In genomic region chr2:159613515-159614336, GRCh38 we compare ENCODE assay signal across 8 cellular contexts. TPM values are rescaled to one million over a fixed set of nuclear protein-coding genes. Genes with fewer than 3 reads are reported as not detected.
DNase-seq lines count a peak whose midpoint lies in the region; ATAC-seq and TF ChIP-seq lines count a peak whose summit lies in the region.

No MANE protein-coding gene starts in this region.

- peaks cover 31% of the 10 kb centered on the region for H3K27me3 Mint-ChIP-seq in activated naive CD4-positive, alpha-beta T cell treated with anti-CD3 and anti-CD28 coated beads, Interleukin-2, amount 10 ng/mL, durations not matched to agents 7 days and 5 days
- peaks cover 28% of the 10 kb centered on the region for H3K27me3 Mint-ChIP-seq in activated CD4-positive, alpha-beta T cell treated with anti-CD3 and anti-CD28 coated beads, Interleukin-2, amount 10 ng/mL, durations not matched to agents 7 days and 5 days

- peaks cover 0 to 10% of the 10 kb centered on the region in 2 donors for H3K4me1 ChIP-seq in breast epithelium

- H3K9me3 ChIP-seq in breast epithelium, result no peaks in the 10 kb centered on the region

- peaks cover 12% of the 10 kb centered on the region for H3K4me1 Mint-ChIP-seq in activated naive CD4-positive, alpha-beta T cell treated with anti-CD3 and anti-CD28 coated beads, Interleukin-2, amount 10 ng/mL, durations not matched to agents 7 days and 5 days
- peaks cover 14% of the 10 kb centered on the region for H3K4me1 Mint-ChIP-seq in activated CD4-positive, alpha-beta T cell treated with anti-CD3 and anti-CD28 coated beads, Interleukin-2, amount 10 ng/mL, durations not matched to agents 7 days and 5 days

- CTCF ChIA-PET in activated naive CD4-positive, alpha-beta T cell treated with anti-CD3 and anti-CD28 coated beads, Interleukin-2, amount 10 ng/mL, durations not matched to agents 7 days and 5 days (lab: Charles Lee), result no interaction called here
- CTCF ChIA-PET in activated CD4-positive, alpha-beta T cell treated with anti-CD3 and anti-CD28 coated beads, Interleukin-2, amount 10 ng/mL, durations not matched to agents 7 days and 5 days (lab: Charles Lee), result interaction anchor here (0.6 kb wide), 1 partner anchor 182 kb away, joined by 3 read pairs; no protein-coding TSS in a partner anchor

- POLR2A ChIA-PET in activated CD4-positive, alpha-beta T cell treated with anti-CD3 and anti-CD28 coated beads, Interleukin-2, amount 10 ng/mL, durations not matched to agents 7 days and 5 days (lab: Charles Lee), result no interaction called here

- no peak overlapping the region for H3K4me3 Mint-ChIP-seq in activated naive CD4-positive, alpha-beta T cell treated with anti-CD3 and anti-CD28 coated beads, Interleukin-2, amount 10 ng/mL, durations not matched to agents 7 days and 5 days
- no peak overlapping the region for H3K4me3 Mint-ChIP-seq in activated CD4-positive, alpha-beta T cell treated with anti-CD3 and anti-CD28 coated beads, Interleukin-2, amount 10 ng/mL, durations not matched to agents 7 days and 5 days

- H3K9me3 Mint-ChIP-seq in activated naive CD4-positive, alpha-beta T cell treated with anti-CD3 and anti-CD28 coated beads, Interleukin-2, amount 10 ng/mL, durations not matched to agents 7 days and 5 days, result no peaks in the 10 kb centered on the region
- H3K9me3 Mint-ChIP-seq in activated CD4-positive, alpha-beta T cell treated with anti-CD3 and anti-CD28 coated beads, Interleukin-2, amount 10 ng/mL, durations not matched to agents 7 days and 5 days, result no peaks in the 10 kb centered on the region

- no peak overlapping the region for H3K27ac Mint-ChIP-seq in activated naive CD4-positive, alpha-beta T cell treated with anti-CD3 and anti-CD28 coated beads, Interleukin-2, amount 10 ng/mL, durations not matched to agents 7 days and 5 days
- no peak overlapping the region for H3K27ac Mint-ChIP-seq in activated CD4-positive, alpha-beta T cell treated with anti-CD3 and anti-CD28 coated beads, Interleukin-2, amount 10 ng/mL, durations not matched to agents 7 days and 5 days

- peaks cover 1% of the 10 kb centered on the region for H3K36me3 Mint-ChIP-seq in activated naive CD4-positive, alpha-beta T cell treated with anti-CD3 and anti-CD28 coated beads, Interleukin-2, amount 10 ng/mL, durations not matched to agents 7 days and 5 days
- H3K36me3 Mint-ChIP-seq in activated CD4-positive, alpha-beta T cell treated with anti-CD3 and anti-CD28 coated beads, Interleukin-2, amount 10 ng/mL, durations not matched to agents 7 days and 5 days (ENCODE audit: low read depth), result peaks cover 3% of the 10 kb centered on the region

- no peak for TF ChIP-seq CTCF in breast epithelium (IDR thresholded peaks at IDR 0.05)

- no peak for ATAC-seq in HG03432 (IDR thresholded peaks at IDR 0.05; ENCODE audit: unreplicated experiment)
- no peak for ATAC-seq in HG03439 (IDR thresholded peaks at IDR 0.05; ENCODE audit: unreplicated experiment)

- H3K36me3 ChIP-seq in breast epithelium, result no peaks in the 10 kb centered on the region

- peak overlapping the region; percentile 99 for H3K27ac ChIP-seq in breast epithelium

- intact Hi-C loops in breast epithelium (cut with DNase I; ENCODE audit: low total_unique reads), result no loop called here

- DNase-seq in DMS114 treated with DMSO at 0.1 percent for 48 hours (lab: John Stamatoyannopoulos, UW; ENCODE audit: unreplicated experiment) (peak; percentile 18), NCI-H1436 (lab: John Stamatoyannopoulos, UW) (peak; percentile 54), breast epithelium (ENCODE audit: low spot score in 2 of 2) (no peak), medulla oblongata (ENCODE audit: extremely low spot score) (peak; percentile 68)
- DNase-seq in activated naive CD4-positive, alpha-beta T cell treated with anti-CD3 and anti-CD28 coated beads, Interleukin-2, amount 10 ng/mL, durations not matched to agents 7 days and 5 days, result no peak
- no peak for DNase-seq in activated CD4-positive, alpha-beta T cell treated with anti-CD3 and anti-CD28 coated beads, Interleukin-2, amount 10 ng/mL, durations not matched to agents 7 days and 5 days

- no peaks in the 10 kb centered on the region for H3K27me3 ChIP-seq in breast epithelium

- TF ChIP-seq POLR2A in breast epithelium (IDR thresholded peaks at IDR 0.05), result no peak

- H3K4me3 ChIP-seq in breast epithelium, result peak overlapping the region; percentile 75 to 91 (median 82)

RNA-seq across cellular contexts. Expression of gene BAZ2B, which starts 2.6 kb away (rescaled TPM):
- 100 to 1,000 TPM in 2 of 3 donors, 10 to 100 TPM in 1; 86.1 to 250 (median 143) TPM for total RNA-seq in breast epithelium
- 10 to 100 TPM; 11.3 to 13.0 TPM for total RNA-seq in activated CD4-positive, alpha-beta T cell treated with anti-CD3 and anti-CD28 coated beads, Interleukin-2, amount 10 ng/mL, durations not matched to agents 7 days and 5 days

Comparison
In these comparisons a context has a peak if more than half of its experiments do, and no peak if none do; other contexts are left out.
1. DNase-seq: peak in DMS114 treated with DMSO at 0.1 percent for 48 hours (single experiment), NCI-H1436 (single experiment) and medulla oblongata (single experiment); none in breast epithelium (0 of 2), activated naive CD4-positive, alpha-beta T cell treated with anti-CD3 and anti-CD28 coated beads, Interleukin-2, amount 10 ng/mL, durations not matched to agents 7 days and 5 days (single experiment) and activated CD4-positive, alpha-beta T cell treated with anti-CD3 and anti-CD28 coated beads, Interleukin-2, amount 10 ng/mL, durations not matched to agents 7 days and 5 days (single experiment).
2. RNA of gene BAZ2B, which starts 2.6 kb away (total RNA-seq): 86.1 to 250 TPM in breast epithelium; 11.3 to 13.0 TPM in activated CD4-positive, alpha-beta T cell treated with anti-CD3 and anti-CD28 coated beads, Interleukin-2, amount 10 ng/mL, durations not matched to agents 7 days and 5 days; every median in the first group is over 4 times any median in the second.